ENCODE assay signal across 1 cellular context in genomic region chr18:3119401-3120323, GRCh38.
TF ChIP-seq lines count a peak whose summit lies in the region.

No MANE protein-coding gene starts in this region.

TF ChIP-seq in HepG2, 621 proteins besides CTCF, POLR2A, EP300 and RAD21 (continued from another document):
- TF ChIP-seq ZNF687 (CRISPR knock-in tag; IDR thresholded peaks at IDR 0.05) (peak; percentile 18; the same call in 1 of the 2 replicates), FOSL2 (CRISPR knock-in tag; IDR thresholded peaks at IDR 0.05) (peak; percentile 92), MYPOP (CRISPR knock-in tag; IDR thresholded peaks at IDR 0.05) (no peak), HOMEZ (CRISPR knock-in tag; IDR thresholded peaks at IDR 0.05; ENCODE audit: low read depth) (peak; percentile 76; the same call in 1 of the 2 replicates)
